ENCODE assay signal across 8 cellular contexts in the genomic region with DNA sequence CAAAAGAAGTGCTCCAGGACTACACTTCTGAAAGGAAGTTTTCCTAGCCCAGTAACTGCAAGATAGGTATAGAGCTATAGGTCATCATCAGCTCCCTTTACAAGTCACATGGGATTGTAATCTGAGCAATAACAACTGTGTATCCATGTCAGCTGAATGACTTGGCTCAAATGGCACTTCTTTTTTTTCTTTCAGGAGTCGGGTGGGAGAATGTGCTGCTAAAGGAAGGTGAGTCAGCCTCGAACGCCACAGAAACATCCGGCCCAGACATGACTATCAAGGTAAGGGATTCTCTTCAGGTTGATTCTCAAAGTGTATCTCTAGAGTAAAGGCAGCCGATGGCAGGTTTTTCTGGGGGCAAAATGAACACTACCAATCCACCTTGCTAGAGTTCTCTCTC.
DNase-seq lines count a peak whose midpoint lies in the region; ATAC-seq and TF ChIP-seq lines count a peak whose summit lies in the region.

No MANE protein-coding gene starts in this region.

- intact Hi-C loops in heart left ventricle (cut with DNase I) (no loop called here), Right ventricle myocardium inferior (cut with DNase I) (no loop called here), esophagus squamous epithelium (cut with DNase I) (no loop called here), prostate gland (cut with DNase I) (no loop called here)

- peak in 3 of 4 donors; percentile 60 to 81 (median 70) for ATAC-seq in heart left ventricle
- no peak for ATAC-seq in Right ventricle myocardium inferior
- no peak for ATAC-seq in stimulated activated memory B cell treated with anti-CD40 and anti-IgM and Interleukin-4, amounts not matched to agents 10 μg/mL and 1 μg/mL and 100 μg/mL, for 72 hours
- ATAC-seq in HG02759 (IDR thresholded peaks at IDR 0.05; ENCODE audit: unreplicated experiment) = no peak

- no peak for TF ChIP-seq RAD21 in SK-N-SH (IDR thresholded peaks at IDR 0.05; ENCODE audit: low read length)

- TF ChIP-seq EP300 in SK-N-SH (IDR thresholded peaks at IDR 0.05; ENCODE audit: borderline replicate concordance in 1 of 2, low read depth in 1 of 2, low read length in 1 of 2) = peak in 1 of 2 experiments; percentile 56; a peak in 1 of 4 replicates

- no peaks in the 10 kb centered on the region for H3K9me2 ChIP-seq in SK-N-SH

- H3K4me1 Mint-ChIP-seq in stimulated activated memory B cell treated with anti-CD40 and anti-IgM and Interleukin-4, amounts not matched to agents 10 μg/mL and 1 μg/mL and 100 μg/mL, for 72 hours = peaks cover 15% of the 10 kb centered on the region

- POLR2A ChIA-PET in SK-N-SH (lab: Yijun Ruan, JAX) = no interaction called here

- H3K4me1 ChIP-seq in heart left ventricle = peaks cover 0 to 15% (median 4%) of the 10 kb centered on the region in 12 donors
- H3K4me1 ChIP-seq in SK-N-SH (ENCODE audit: control insufficient read depth in 1 of 2, insufficient read depth in 2 of 2, low read depth in 1 of 2, low read length in 1 of 2) = peaks cover 0 to 15% of the 10 kb centered on the region in 2 experiments; a peak in 2 of 4 replicates
- H3K4me1 ChIP-seq in esophagus squamous epithelium = no peaks in the 10 kb centered on the region
- H3K4me1 ChIP-seq in prostate gland (replicated peaks) = no peaks in the 10 kb centered on the region

- TF ChIP-seq POLR2A in heart left ventricle (IDR thresholded peaks at IDR 0.05) (no peak), esophagus squamous epithelium (IDR thresholded peaks at IDR 0.05) (no peak), prostate gland (IDR thresholded peaks at IDR 0.05) (no peak)

- H3K27ac Mint-ChIP-seq in stimulated activated memory B cell treated with anti-CD40 and anti-IgM and Interleukin-4, amounts not matched to agents 10 μg/mL and 1 μg/mL and 100 μg/mL, for 72 hours = peak overlapping the region; percentile 71

- no peaks in the 10 kb centered on the region for H3K27me3 Mint-ChIP-seq in stimulated activated memory B cell treated with anti-CD40 and anti-IgM and Interleukin-4, amounts not matched to agents 10 μg/mL and 1 μg/mL and 100 μg/mL, for 72 hours

- no peaks in the 10 kb centered on the region for H4K20me1 ChIP-seq in SK-N-SH (ENCODE audit: insufficient read depth)

- H3K27ac ChIP-seq in heart left ventricle = peak overlapping the region in 7 of 12 donors; percentile 7 to 61 (median 44)
- H3K27ac ChIP-seq in SK-N-SH (ENCODE audit: low read depth in 2 of 2, low read length in 1 of 2) = peak overlapping the region; percentile 13 to 96; a peak in 3 of 4 replicates
- peak overlapping the region in 3 of 4 donors; percentile 11 to 63 (median 39) for H3K27ac ChIP-seq in esophagus squamous epithelium
- H3K27ac ChIP-seq in prostate gland = no peak overlapping the region
- H3K27ac ChIP-seq in WERI-Rb-1 = no peak overlapping the region

- H3F3A ChIP-seq in SK-N-SH (replicated peaks; ENCODE audit: insufficient read depth) = peaks cover 33% of the 10 kb centered on the region

- CTCF ChIA-PET in SK-N-SH (lab: Yijun Ruan, JAX) = interaction anchor here (0.8 kb wide), 2 partner anchors 42 to 112 kb away, joined by 3 read pairs; no protein-coding TSS in a partner anchor

- H3K4me3 ChIP-seq in heart left ventricle (no peak overlapping the region), SK-N-SH (ENCODE audit: low read depth in 2 of 2, low read length in 1 of 2) (no peak overlapping the region), esophagus squamous epithelium (no peak overlapping the region), prostate gland (no peak overlapping the region), WERI-Rb-1 (ENCODE audit: low read depth, low read length) (no peak overlapping the region)

- H3K9ac ChIP-seq in SK-N-SH = peak overlapping the region; percentile 65

- H3K9me3 Mint-ChIP-seq in stimulated activated memory B cell treated with anti-CD40 and anti-IgM and Interleukin-4, amounts not matched to agents 10 μg/mL and 1 μg/mL and 100 μg/mL, for 72 hours = no peaks in the 10 kb centered on the region

- no peaks in the 10 kb centered on the region for H3K36me3 Mint-ChIP-seq in stimulated activated memory B cell treated with anti-CD40 and anti-IgM and Interleukin-4, amounts not matched to agents 10 μg/mL and 1 μg/mL and 100 μg/mL, for 72 hours

- H2AFZ ChIP-seq in SK-N-SH (ENCODE audit: low read depth) = no peak overlapping the region

- H3K27me3 ChIP-seq in heart left ventricle (no peaks in the 10 kb centered on the region), SK-N-SH (ENCODE audit: insufficient read depth) (no peaks in the 10 kb centered on the region), esophagus squamous epithelium (no peaks in the 10 kb centered on the region), prostate gland (replicated peaks; ENCODE audit: insufficient read depth) (no peaks in the 10 kb centered on the region), WERI-Rb-1 (ENCODE audit: insufficient read depth, low read depth, severe bottlenecking) (no peaks in the 10 kb centered on the region)

- TF ChIP-seq CTCF in heart left ventricle (IDR thresholded peaks at IDR 0.05) (no peak), SK-N-SH (IDR thresholded peaks at IDR 0.05) (no peak), esophagus squamous epithelium (IDR thresholded peaks at IDR 0.05) (no peak), prostate gland (IDR thresholded peaks at IDR 0.05) (no peak), WERI-Rb-1 (IDR thresholded peaks at IDR 0.05; ENCODE audit: low read depth, low read length) (no peak)

- no peaks in the 10 kb centered on the region for H3K9me3 ChIP-seq in heart left ventricle
- H3K9me3 ChIP-seq in SK-N-SH = no peaks in the 10 kb centered on the region
- H3K9me3 ChIP-seq in esophagus squamous epithelium = no peaks in the 10 kb centered on the region
- no peaks in the 10 kb centered on the region for H3K9me3 ChIP-seq in prostate gland
- no peaks in the 10 kb centered on the region for H3K9me3 ChIP-seq in WERI-Rb-1 (ENCODE audit: severe bottlenecking)

- H3K79me2 ChIP-seq in SK-N-SH (ENCODE audit: insufficient read depth) = peaks cover 7% of the 10 kb centered on the region; the same call in 1 of the 2 replicates

- DNase-seq in heart left ventricle (no peak), Right ventricle myocardium inferior (ENCODE audit: missing footprints) (no peak), SK-N-SH (no peak), esophagus squamous epithelium (lab: John Stamatoyannopoulos, UW) (no peak), prostate gland (ENCODE audit: low spot score) (no peak), WERI-Rb-1 (no peak)

- no peak overlapping the region for H3K4me3 Mint-ChIP-seq in stimulated activated memory B cell treated with anti-CD40 and anti-IgM and Interleukin-4, amounts not matched to agents 10 μg/mL and 1 μg/mL and 100 μg/mL, for 72 hours

- H3K36me3 ChIP-seq in heart left ventricle (peaks cover 0 to 7% (median 0%) of the 10 kb centered on the region in 9 donors), SK-N-SH (replicated peaks in 1 of 2; ENCODE audit: control insufficient read depth in 1 of 2, insufficient read depth in 2 of 2, low read length in 1 of 2) (peaks cover 0 to 26% of the 10 kb centered on the region in 2 experiments), esophagus squamous epithelium (no peaks in the 10 kb centered on the region), prostate gland (no peaks in the 10 kb centered on the region), WERI-Rb-1 (no peaks in the 10 kb centered on the region)

- peak overlapping the region; percentile 53 for H3K4me2 ChIP-seq in SK-N-SH

- WGBS in heart left ventricle, 4 donors = 55 to 69% (median 59%) methylated on average over 5 of the region's 5 CpGs
- WGBS in SK-N-SH (ENCODE audit: low lambda C conversion rate) = 30% methylated on average over 5 of the region's 5 CpGs
- 35 to 58% methylated on average over 3 to 5 of the region's 5 CpGs for WGBS in esophagus squamous epithelium, 2 donors
- WGBS in prostate gland = 75% methylated on average over 5 of the region's 5 CpGs

TF ChIP-seq in SK-N-SH, 30 proteins besides CTCF, POLR2A, EP300 and RAD21 (continues in another document):
- TF ChIP-seq ELF1 (IDR thresholded peaks at IDR 0.05) (no peak), RFX5 (IDR thresholded peaks at IDR 0.05; ENCODE audit: low read length) (no peak), TAF1 (IDR thresholded peaks at IDR 0.05; ENCODE audit: borderline replicate concordance, low read depth, low read length) (no peak), NRF1 (IDR thresholded peaks at IDR 0.05; ENCODE audit: low read depth, low read length) (no peak), FOSL2 (IDR thresholded peaks at IDR 0.05; ENCODE audit: borderline replicate concordance, low read depth) (peak; percentile 70), SIN3A (IDR thresholded peaks at IDR 0.05; ENCODE audit: borderline replicate concordance, low read depth, low read length) (no peak), NFIC (IDR thresholded peaks at IDR 0.05; ENCODE audit: borderline replicate concordance) (peak; percentile 75), MEF2A (IDR thresholded peaks at IDR 0.05; ENCODE audit: borderline replicate concordance, low read depth) (peak; percentile 19; the same call in 1 of the 2 replicates), TEAD4 (IDR thresholded peaks at IDR 0.05; ENCODE audit: borderline replicate concordance, insufficient read depth) (0 out of 2 replicates have a peak, but pooled peaks have one; percentile 35), POLR2AphosphoS5 (IDR thresholded peaks at IDR 0.05; ENCODE audit: low read depth, low read length) (no peak), MXI1 (IDR thresholded peaks at IDR 0.05; ENCODE audit: low read depth, low read length) (no peak), USF2 (IDR thresholded peaks at IDR 0.05; ENCODE audit: borderline replicate concordance, low read depth, low read length) (no peak), CHD2 (IDR thresholded peaks at IDR 0.05; ENCODE audit: low read length, partially characterized antibody) (no peak), GATA2 (CRISPR knock-in tag; IDR thresholded peaks at IDR 0.05) (no peak), FOXM1 (IDR thresholded peaks at IDR 0.05; ENCODE audit: low read depth) (no peak)
- TF ChIP-seq, protein P1, sequence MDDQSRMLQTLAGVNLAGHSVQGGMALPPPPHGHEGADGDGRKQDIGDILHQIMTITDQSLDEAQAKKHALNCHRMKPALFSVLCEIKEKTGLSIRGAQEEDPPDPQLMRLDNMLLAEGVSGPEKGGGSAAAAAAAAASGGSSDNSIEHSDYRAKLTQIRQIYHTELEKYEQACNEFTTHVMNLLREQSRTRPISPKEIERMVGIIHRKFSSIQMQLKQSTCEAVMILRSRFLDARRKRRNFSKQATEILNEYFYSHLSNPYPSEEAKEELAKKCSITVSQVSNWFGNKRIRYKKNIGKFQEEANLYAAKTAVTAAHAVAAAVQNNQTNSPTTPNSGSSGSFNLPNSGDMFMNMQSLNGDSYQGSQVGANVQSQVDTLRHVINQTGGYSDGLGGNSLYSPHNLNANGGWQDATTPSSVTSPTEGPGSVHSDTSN (IDR thresholded peaks at IDR 0.05) = peak; percentile 57

Comparison
In these comparisons a context has a peak if more than half of its experiments do, and no peak if none do; other contexts are left out.
1. ATAC-seq: peak in heart left ventricle (3 of 4); none in Right ventricle myocardium inferior (single experiment), stimulated activated memory B cell treated with anti-CD40 and anti-IgM and Interleukin-4, amounts not matched to agents 10 μg/mL and 1 μg/mL and 100 μg/mL, for 72 hours (single experiment) and HG02759 (single experiment).
2. H3K27ac ChIP-seq: peak in heart left ventricle (7 of 12), SK-N-SH (2 of 2) and esophagus squamous epithelium (3 of 4); none in prostate gland (0 of 2) and WERI-Rb-1 (single experiment).